In the genomic region with DNA sequence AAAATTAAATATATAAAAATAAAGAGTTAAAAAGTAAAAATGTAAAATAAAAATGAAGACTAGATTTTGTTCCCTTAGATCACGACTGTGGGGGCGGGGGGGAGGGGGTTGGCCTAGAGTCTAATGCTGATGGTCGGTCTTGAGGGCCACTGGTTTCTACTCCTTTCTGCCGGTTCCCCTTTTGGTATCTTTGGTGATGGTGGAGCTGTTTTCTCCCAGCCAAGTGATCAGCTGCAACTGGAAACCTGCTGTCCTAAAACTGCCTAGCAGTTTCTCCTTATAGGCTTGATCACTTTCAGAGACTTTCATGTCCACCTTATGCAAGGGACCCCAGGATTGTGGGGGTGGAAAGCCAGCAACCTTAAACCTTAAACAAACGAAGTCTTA, we compare ENCODE assay signal across 8 cellular contexts. TPM values are rescaled to one million over a fixed set of nuclear protein-coding genes. Genes with fewer than 3 reads are reported as not detected.
A peak's percentile ranks its signal among the peaks of the same experiment; 100 is the strongest.
DNase-seq lines count a peak whose midpoint lies in the region; ATAC-seq, FAIRE-seq and TF ChIP-seq lines count a peak whose summit lies in the region.

No MANE protein-coding gene starts in this region.

- peak overlapping the region; percentile 99; a peak in 3 of 4 replicates for H3K9ac ChIP-seq in K562 (ENCODE audit: insufficient read depth in 1 of 2, low read depth in 2 of 2, low read length in 2 of 2)

- H3K4me2 ChIP-seq in K562 (ENCODE audit: insufficient read depth, low read length): peak overlapping the region; percentile 99

- H3K36me3 ChIP-seq in K562 (ENCODE audit: control insufficient read depth, insufficient read depth, low read length): peaks cover 33% of the 10 kb centered on the region

- ATAC-seq in K562: no peak
- ATAC-seq in memory B cell (ENCODE audit: low read depth): no peak

- no peaks in the 10 kb centered on the region for H3K27me3 Mint-ChIP-seq in memory B cell

- H3K9me3 ChIP-seq in K562 (replicated peaks; ENCODE audit: control insufficient read depth, insufficient read depth, low read depth, low read length): no peaks in the 10 kb centered on the region

- BruUV-seq in K562 (replicated peaks; lab: Mats Ljungman, UMichigan): no TSS peak

- no peak for TF ChIP-seq RAD21 in K562 (CRISPR knock-in tag; conservative IDR thresholded peaks at IDR 0.05 in 1 of 2, IDR thresholded peaks at IDR 0.05 in 1 of 2)

- peaks cover 55% of the 10 kb centered on the region for H3K79me2 ChIP-seq in K562 (ENCODE audit: control insufficient read depth, insufficient read depth, low read length)

- POLR2A ChIA-PET in K562 (lab: Yijun Ruan, JAX): no interaction called here

- H3K27ac ChIP-seq in K562 (ENCODE audit: extremely low read depth, low read depth, low read length): no peak overlapping the region

- FAIRE-seq in K562 (lab: Jason Lieb, UNC): no peak

- peaks cover 39% of the 10 kb centered on the region for H3K4me1 Mint-ChIP-seq in memory B cell

- peak overlapping the region; percentile 99 for H3K27ac Mint-ChIP-seq in memory B cell

- H2AFZ ChIP-seq in K562 (ENCODE audit: low read depth, low read length): no peak overlapping the region; the same call in 1 of the 2 replicates

- no peaks in the 10 kb centered on the region for H3K9me3 Mint-ChIP-seq in memory B cell

- peak; percentile 9 for DNase-seq in NCI-H2171 treated with DMSO at 0.1 percent for 48 hours (lab: John Stamatoyannopoulos, UW)
- no peak for DNase-seq in NCI-H2171 (lab: John Stamatoyannopoulos, UW)
- peak; percentile 73 for DNase-seq in NAMALWA (ENCODE audit: low spot score)
- DNase-seq in K562 (ENCODE audit: extremely low read depth in 1 of 4, low spot score in 3 of 4): peak in 2 of 4 experiments; percentile 47 to 50
- no peak for DNase-seq in memory B cell (ENCODE audit: low spot score in 2 of 2)
- DNase-seq in COLO829 (ENCODE audit: low spot score): no peak
- DNase-seq in epidermal melanocyte (ENCODE audit: insufficient read length, low spot score): no peak
- no peak for DNase-seq in NCI-H1436 (lab: John Stamatoyannopoulos, UW)

- peaks cover 13% of the 10 kb centered on the region for H3K36me3 Mint-ChIP-seq in memory B cell

- intact Hi-C loops in K562 (cut with micrococcal nuclease): no loop called here

- H3K4me3 Mint-ChIP-seq in memory B cell: peak overlapping the region; percentile 97

- TF ChIP-seq EP300 in K562 (IDR thresholded peaks at IDR 0.05; ENCODE audit: low read length): no peak

- peaks cover 5% of the 10 kb centered on the region for H3K9me1 ChIP-seq in K562 (ENCODE audit: control insufficient read depth, insufficient read depth, low read length)

- H4K20me1 ChIP-seq in K562 (replicated peaks; ENCODE audit: control insufficient read depth, insufficient read depth, low read length): no peaks in the 10 kb centered on the region; the same call in 1 of the 2 replicates

- no peak for TF ChIP-seq POLR2A in K562 (conservative IDR thresholded peaks at IDR 0.05)

- no peak for TF ChIP-seq CTCF in K562 (IDR thresholded peaks at IDR 0.05 in 2 of 3, conservative IDR thresholded peaks at IDR 0.05 in 1 of 3; ENCODE audit: insufficient read depth in 2 of 3, low read depth in 1 of 3, low read length in 3 of 3)

- in situ Hi-C loops in K562 (cut with MboI): loop anchor here (5.0 kb wide), 1 partner anchor 83 kb away; no protein-coding TSS in a partner anchor

- WGBS in K562 (ENCODE audit: insufficient coverage, low coverage, missing lambda C conversion rate): 1% methylated on average over 4 of the region's 5 CpGs

- H3K4me1 ChIP-seq in K562 (replicated peaks in 1 of 2; ENCODE audit: control insufficient read depth in 2 of 2, insufficient read depth in 2 of 2, low read length in 2 of 2): peaks cover 11 to 16% of the 10 kb centered on the region in 2 experiments; a peak in 4 of 5 replicates

- H3K27me3 ChIP-seq in K562 (ENCODE audit: control insufficient read depth in 2 of 2, insufficient read depth in 2 of 2, low read length in 2 of 2): no peaks in the 10 kb centered on the region

- CTCF ChIA-PET in K562 (lab: Yijun Ruan, JAX; ENCODE audit: low intra/inter-chr PET ratio): interaction anchor here (0.6 kb wide), 1 partner anchor 385 kb away, joined by 3 read pairs; no protein-coding TSS in a partner anchor

- H3K4me3 ChIP-seq in K562: peak overlapping the region; percentile 81; the same call in 1 of the 2 replicates

TF ChIP-seq in K562, 482 proteins besides CTCF, POLR2A, EP300 and RAD21 (continues in another document):
- TF ChIP-seq MAZ (CRISPR knock-in tag; conservative IDR thresholded peaks at IDR 0.05 in 1 of 2, IDR thresholded peaks at IDR 0.05 in 1 of 2) (0 out of 4 replicates have a peak, but pooled peaks of 1 of the 2 experiments have one; percentile 6), POLR3G (IDR thresholded peaks at IDR 0.05; ENCODE audit: extremely low read depth, insufficient read length, insufficient replicate concordance) (no peak), SIRT6 (IDR thresholded peaks at IDR 0.05; ENCODE audit: low read depth, low read length) (no peak), CREB5 (CRISPR knock-in tag; IDR thresholded peaks at IDR 0.05) (no peak), SIN3B (IDR thresholded peaks at IDR 0.05; ENCODE audit: low read depth) (no peak), ZFX (CRISPR knock-in tag; IDR thresholded peaks at IDR 0.05) (no peak), ZNF785 (CRISPR knock-in tag; IDR thresholded peaks at IDR 0.05) (no peak), ZNF274 (IDR thresholded peaks at IDR 0.05; ENCODE audit: borderline replicate concordance, low read depth, low read length) (no peak), SMARCA5 (IDR thresholded peaks at IDR 0.05) (no peak), HMG20B (CRISPR knock-in tag; IDR thresholded peaks at IDR 0.05) (no peak), ARID2 (IDR thresholded peaks at IDR 0.05) (0 out of 2 replicates have a peak, but pooled peaks have one; percentile 2), TARDBP (IDR thresholded peaks at IDR 0.05) (no peak), NBN (IDR thresholded peaks at IDR 0.05; ENCODE audit: low read depth) (no peak)
- TF ChIP-seq, protein P1, sequence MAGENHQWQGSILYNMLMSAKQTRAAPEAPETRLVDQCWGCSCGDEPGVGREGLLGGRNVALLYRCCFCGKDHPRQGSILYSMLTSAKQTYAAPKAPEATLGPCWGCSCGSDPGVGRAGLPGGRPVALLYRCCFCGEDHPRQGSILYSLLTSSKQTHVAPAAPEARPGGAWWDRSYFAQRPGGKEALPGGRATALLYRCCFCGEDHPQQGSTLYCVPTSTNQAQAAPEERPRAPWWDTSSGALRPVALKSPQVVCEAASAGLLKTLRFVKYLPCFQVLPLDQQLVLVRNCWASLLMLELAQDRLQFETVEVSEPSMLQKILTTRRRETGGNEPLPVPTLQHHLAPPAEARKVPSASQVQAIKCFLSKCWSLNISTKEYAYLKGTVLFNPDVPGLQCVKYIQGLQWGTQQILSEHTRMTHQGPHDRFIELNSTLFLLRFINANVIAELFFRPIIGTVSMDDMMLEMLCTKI (IDR thresholded peaks at IDR 0.05; ENCODE audit: partially characterized antibody): no peak

RNA-seq across cellular contexts. Expression of gene SRD5A1, which starts 1.1 kb away (rescaled TPM):
- 18.5 and 18.8 TPM in 2 replicates for total RNA-seq in K562 (2011; cell fraction: chromatin; rRNA removed; ENCODE audit: low replicate concordance)
- total RNA-seq in K562 (2011; cell fraction: nucleolus; rRNA removed): 8.7 and 11.2 TPM in 2 replicates
- 13.9 and 23.4 TPM in 2 replicates for total RNA-seq in K562 (2011; cell fraction: nucleoplasm; rRNA removed)
- 14.4 and 21.2 TPM in 2 replicates for total RNA-seq in K562 (2014; rRNA removed)
- 6.7 and 9.7 TPM in 2 replicates for total RNA-seq in K562 (2014; rRNA removed; fragmentation: Illumina TruSeq; extraction: Trizol)
- 5.0 TPM in 2 replicates for total RNA-seq in K562 (2015; rRNA removed; fragmentation: Illumina TruSeq; extraction: Trizol)
- 22.1 and 22.2 TPM in 2 replicates for total RNA-seq in K562 (2021)
- polyA plus RNA-seq in K562 (2011; rRNA removed): 20.0 and 22.6 TPM in 2 replicates
- polyA plus RNA-seq in K562 (2011; cell fraction: cytosol; rRNA removed): 16.3 and 47.6 TPM in 2 replicates
- 15.9 and 23.7 TPM in 2 replicates for polyA plus RNA-seq in K562 (2011; cell fraction: nucleus; rRNA removed)
- polyA plus RNA-seq in K562 (2012): 7.2 and 11.9 TPM in 2 replicates
- 7.2 and 8.1 TPM in 2 replicates for polyA plus RNA-seq in K562 (2014; fragmentation: Illumina TruSeq; extraction: Trizol)
- 1 to 10 TPM; 1.3 to 1.8 TPM for polyA plus RNA-seq in K562 (2014; fragmentation: Nextera tagmentation; extraction: Ambion mirVana)
- polyA plus RNA-seq in K562 (2014; rRNA removed): 13.7 and 19.0 TPM in 2 replicates
- polyA minus RNA-seq in K562 (2011; rRNA and poly(A)+ RNA removed): 7.1 and 8.6 TPM in 2 replicates
- polyA minus RNA-seq in K562 (2011; cell fraction: cytosol; rRNA and poly(A)+ RNA removed): 5.7 and 7.3 TPM in 2 replicates
- polyA minus RNA-seq in K562 (2011; cell fraction: nucleus; rRNA and poly(A)+ RNA removed): 6.8 and 9.6 TPM in 2 replicates

RNA-seq across cellular contexts. Expression of gene NSUN2, which starts 1.5 kb away (rescaled TPM):
- 302 and 367 TPM in 2 replicates for total RNA-seq in K562 (2011; cell fraction: chromatin; rRNA removed; ENCODE audit: low replicate concordance)
- 157 and 179 TPM in 2 replicates for total RNA-seq in K562 (2011; cell fraction: nucleolus; rRNA removed)
- 204 and 221 TPM in 2 replicates for total RNA-seq in K562 (2011; cell fraction: nucleoplasm; rRNA removed)
- 138 and 161 TPM in 2 replicates for total RNA-seq in K562 (2014; rRNA removed)
- total RNA-seq in K562 (2014; rRNA removed; fragmentation: Illumina TruSeq; extraction: Trizol): 127 and 137 TPM in 2 replicates
- total RNA-seq in K562 (2015; rRNA removed; fragmentation: Illumina TruSeq; extraction: Trizol): 122 and 124 TPM in 2 replicates
- total RNA-seq in K562 (2021): 138 and 160 TPM in 2 replicates
- polyA plus RNA-seq in K562 (2011; rRNA removed): 97.8 and 118 TPM in 2 replicates
- polyA plus RNA-seq in K562 (2011; cell fraction: cytosol; rRNA removed): 65.2 and 68.8 TPM in 2 replicates
- 184 and 242 TPM in 2 replicates for polyA plus RNA-seq in K562 (2011; cell fraction: nucleus; rRNA removed)
- polyA plus RNA-seq in K562 (2012): 70.0 and 115 TPM in 2 replicates
- 158 and 167 TPM in 2 replicates for polyA plus RNA-seq in K562 (2014; fragmentation: Illumina TruSeq; extraction: Trizol)
- polyA plus RNA-seq in K562 (2014; fragmentation: Nextera tagmentation; extraction: Ambion mirVana): 10 to 100 TPM in 1 of 2 experiments, 1 to 10 TPM in 1; 9.2 to 13.6 TPM
- polyA plus RNA-seq in K562 (2014; rRNA removed): 153 and 156 TPM in 2 replicates
- polyA minus RNA-seq in K562 (2011; rRNA and poly(A)+ RNA removed): 89.1 and 113 TPM in 2 replicates
- 57.1 and 67.4 TPM in 2 replicates for polyA minus RNA-seq in K562 (2011; cell fraction: cytosol; rRNA and poly(A)+ RNA removed)
- 83.1 and 96.6 TPM in 2 replicates for polyA minus RNA-seq in K562 (2011; cell fraction: nucleus; rRNA and poly(A)+ RNA removed)

Comparison
In these comparisons a context has a peak if more than half of its experiments do, and no peak if none do; other contexts are left out.
1. DNase-seq: peak in NCI-H2171 treated with DMSO at 0.1 percent for 48 hours (single experiment) and NAMALWA (single experiment); none in NCI-H2171 (single experiment), memory B cell (0 of 2), COLO829 (single experiment), epidermal melanocyte (single experiment) and NCI-H1436 (single experiment).